19 cellular contexts compared by ENCODE assay signal in the genomic region with DNA sequence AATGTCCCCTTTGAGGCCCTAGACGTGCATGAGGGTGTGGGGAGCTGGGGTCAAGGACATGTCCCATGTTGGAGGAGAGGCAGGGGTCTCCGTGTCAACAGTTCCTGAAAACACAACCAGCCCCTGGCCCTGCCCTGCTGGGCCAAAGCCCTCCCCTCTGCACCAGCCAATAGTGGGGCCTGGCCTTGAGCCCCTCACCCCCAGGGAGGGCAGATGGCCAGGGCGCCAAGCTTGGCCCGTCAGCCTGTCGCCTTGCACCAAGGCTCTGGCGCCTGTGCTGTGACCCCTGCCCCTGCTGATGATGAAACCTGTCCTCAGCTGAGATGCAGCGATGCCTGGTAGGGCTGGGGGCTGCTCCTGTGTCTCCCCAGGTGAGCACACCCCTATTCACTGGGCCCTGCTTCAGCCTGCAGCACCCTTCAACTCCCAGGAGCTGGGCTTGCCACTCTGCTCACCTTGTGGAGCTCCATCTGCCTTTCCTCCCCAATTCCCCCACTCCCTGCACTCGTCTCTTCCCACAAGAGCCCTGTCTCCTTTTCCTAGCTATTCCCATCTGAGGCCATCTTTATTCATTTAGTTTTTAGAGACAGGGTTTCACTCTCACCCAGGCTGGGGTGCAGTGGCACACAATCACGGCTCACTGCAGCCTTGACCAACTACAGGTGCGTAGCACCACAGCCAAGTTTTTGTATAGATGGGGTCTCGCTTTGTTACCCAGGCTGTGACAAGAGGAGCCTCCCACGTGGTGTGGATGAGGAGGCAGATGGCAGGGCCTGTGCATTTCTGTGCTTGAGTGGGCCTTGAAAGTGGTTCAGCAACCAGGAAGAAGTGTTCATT. TPM values are rescaled to one million over a fixed set of nuclear protein-coding genes. Genes with fewer than 3 reads are reported as not detected.
A peak's percentile ranks its signal among the peaks of the same experiment; 100 is the strongest.
DNase-seq lines count a peak whose midpoint lies in the region; ATAC-seq and TF ChIP-seq lines count a peak whose summit lies in the region.
"Had no signal": no experiment of that assay in that cellular context is flagged by ENCODE, and none has a peak within 500 bp of the region (broad histone marks: within the 10 kb centered on the region; RNA-seq: fewer than 3 reads in every experiment).

No MANE protein-coding gene starts in this region.

- H3K36me3 ChIP-seq in endodermal cell (ENCODE audit: control insufficient read depth, insufficient read depth, low read length): peaks cover 16% of the 10 kb centered on the region
- peaks cover 16 to 40% of the 10 kb centered on the region in 2 donors for H3K36me3 ChIP-seq in neuronal stem cell (replicated peaks in 1 of 2; ENCODE audit: control insufficient read depth in 2 of 2, insufficient read depth in 2 of 2, low read length in 2 of 2)

- H2AK5ac ChIP-seq in H9 (ENCODE audit: insufficient read length, low read length): no peak overlapping the region
- H2AK5ac ChIP-seq in neuronal stem cell (ENCODE audit: low read depth, low read length): no peak overlapping the region

- no peak overlapping the region for H4K91ac ChIP-seq in H9 (ENCODE audit: insufficient read length, low read depth, low read length)
- H4K91ac ChIP-seq in neuronal stem cell (ENCODE audit: low read depth, low read length, poor library complexity): no peak overlapping the region

- H3K4me3 ChIP-seq in endodermal cell (ENCODE audit: low read length) (no peak overlapping the region), neuronal stem cell (ENCODE audit: low read length in 2 of 2) (no peak overlapping the region)
- H3K4me3 ChIP-seq: upper lobe of right lung had no signal

- H2BK120ac ChIP-seq in H9 (ENCODE audit: low read depth, low read length, poor library complexity, severe bottlenecking) (no peak overlapping the region), neuronal stem cell (ENCODE audit: low read depth, low read length) (no peak overlapping the region)

- no peak overlapping the region for H4K8ac ChIP-seq in H9 (replicated peaks; ENCODE audit: insufficient read length, low read depth, low read length)
- no peak overlapping the region for H4K8ac ChIP-seq in neuronal stem cell (ENCODE audit: low read depth, low read length)

- no peak overlapping the region for H2AFZ ChIP-seq in H9 (ENCODE audit: low read length)
- no peak overlapping the region for H2AFZ ChIP-seq in neuronal stem cell (ENCODE audit: low read length)

- no peak overlapping the region for H4K5ac ChIP-seq in H9 (ENCODE audit: insufficient read length, low read depth, low read length)

- no peak for TF ChIP-seq CTCF in H9 (conservative IDR thresholded peaks at IDR 0.05)
- TF ChIP-seq CTCF in endodermal cell (conservative IDR thresholded peaks at IDR 0.05): no peak
- TF ChIP-seq CTCF in omental fat pad (IDR thresholded peaks at IDR 0.05): no peak

- H2BK20ac ChIP-seq in H9 (ENCODE audit: low read depth, low read length, poor library complexity, severe bottlenecking): no peak overlapping the region

- H3K36me3 Mint-ChIP-seq in H9 (ENCODE audit: insufficient read depth in 1 of 3, low read depth in 3 of 3) (peaks cover 6 to 34% (median 30%) of the 10 kb centered on the region in 3 experiments; a peak in 6 of 7 replicates), endodermal cell (ENCODE audit: low read depth) (peaks cover 21% of the 10 kb centered on the region)

- H3K23ac ChIP-seq in H9 (ENCODE audit: insufficient read length, low read depth, low read length) (no peak overlapping the region), neuronal stem cell (ENCODE audit: low read depth, low read length, poor library complexity) (peak overlapping the region; percentile 2)

- no peaks in the 10 kb centered on the region for H3K9me3 ChIP-seq in H9 (ENCODE audit: control insufficient read depth, low read depth, low read length)
- H3K9me3 ChIP-seq in endodermal cell (ENCODE audit: control insufficient read depth, low read length): no peaks in the 10 kb centered on the region
- peaks cover 0 to 3% of the 10 kb centered on the region in 2 donors for H3K9me3 ChIP-seq in neuronal stem cell (replicated peaks in 1 of 2; ENCODE audit: control insufficient read depth in 2 of 2, insufficient read depth in 1 of 2, low read depth in 1 of 2, low read length in 2 of 2)
- H3K9me3 ChIP-seq: SK-N-SH, upper lobe of right lung had no signal

- H3K4ac ChIP-seq in H9 (ENCODE audit: low read depth, low read length): no peak overlapping the region
- no peak overlapping the region for H3K4ac ChIP-seq in neuronal stem cell (ENCODE audit: low read length)

- H3K4me1 ChIP-seq in H9 (ENCODE audit: insufficient read depth, low read length): no peaks in the 10 kb centered on the region; the same call in 1 of the 2 replicates
- H3K4me1 ChIP-seq in endodermal cell (ENCODE audit: control insufficient read depth, insufficient read depth, low read length): no peaks in the 10 kb centered on the region
- peaks cover 0 to 8% of the 10 kb centered on the region in 2 donors for H3K4me1 ChIP-seq in neuronal stem cell (ENCODE audit: control insufficient read depth in 2 of 2, insufficient read depth in 1 of 2, low read depth in 1 of 2, low read length in 2 of 2)
- H3K4me1 ChIP-seq: upper lobe of right lung had no signal

- H3K79me2 ChIP-seq in H9 (ENCODE audit: insufficient read depth, low read length): no peaks in the 10 kb centered on the region

- no peaks in the 10 kb centered on the region for H3K27me3 ChIP-seq in H9 (ENCODE audit: insufficient read depth, low read length)
- H3K27me3 ChIP-seq in endodermal cell (ENCODE audit: control insufficient read depth, insufficient read depth, low read length, poor library complexity, severe bottlenecking): no peaks in the 10 kb centered on the region
- peaks cover 0 to 4% (median 2%) of the 10 kb centered on the region in 3 experiments for H3K27me3 ChIP-seq in neuronal stem cell (ENCODE audit: control insufficient read depth in 3 of 3, insufficient read depth in 3 of 3, low read depth in 1 of 3, low read length in 3 of 3)
- H3K27me3 ChIP-seq: upper lobe of right lung had no signal

- DNase-seq in DMS79 (lab: John Stamatoyannopoulos, UW) (peak; percentile 66), H9 (no peak), endodermal cell (no peak), neuronal stem cell (ENCODE audit: low spot score) (no peak), omental fat pad (ENCODE audit: low spot score) (no peak), foreskin melanocyte (no peak), NCI-H1436 treated with DMSO at 0.1 percent for 48 hours (lab: John Stamatoyannopoulos, UW) (no peak)
- DNase-seq: activated gamma-delta T cell treated with Interleukin-2 at 50 U/mL for 16 hours; GDM1; NCI-H1417; NCI-H510A treated with DMSO at 0.1 percent for 48 hours; PC-3; SK-N-SH; stimulated activated CD4-positive, alpha-beta T cell treated with anti-CD3 and anti-CD28 coated beads, Interleukin-1b, Interleukin-23, amount 100 ng/mL, for 48 hours; upper lobe of right lung had no signal

- H3K18ac ChIP-seq in H9 (ENCODE audit: insufficient read length, low read depth, low read length) (no peak overlapping the region), neuronal stem cell (ENCODE audit: low read length) (no peak overlapping the region)

- H3K79me1 ChIP-seq in H9 (ENCODE audit: insufficient read depth, low read depth, low read length, poor library complexity, severe bottlenecking): no peaks in the 10 kb centered on the region
- no peaks in the 10 kb centered on the region for H3K79me1 ChIP-seq in neuronal stem cell (ENCODE audit: low read depth, low read length)

- H3K9ac ChIP-seq in H9 (ENCODE audit: extremely low read depth, insufficient read length, low read length): no peak overlapping the region
- no peak overlapping the region for H3K9ac ChIP-seq in endodermal cell (ENCODE audit: extremely low read depth, low read length, poor library complexity, severe bottlenecking)
- H3K9ac ChIP-seq in neuronal stem cell (ENCODE audit: low read depth, low read length, poor library complexity): no peak overlapping the region
- H3K9ac ChIP-seq: KMS-11, SK-N-SH had no signal

- H3K4me3 Mint-ChIP-seq in H9 (no peak overlapping the region), endodermal cell (no peak overlapping the region)

- no peak overlapping the region for H2BK5ac ChIP-seq in H9 (ENCODE audit: insufficient read length, low read length)
- no peak overlapping the region for H2BK5ac ChIP-seq in neuronal stem cell (ENCODE audit: low read length)

- no peak overlapping the region for H3T11ph ChIP-seq in H9 (ENCODE audit: low read length)

- peaks cover 8 to 16% of the 10 kb centered on the region in 2 experiments for H3K4me1 Mint-ChIP-seq in H9
- H3K4me1 Mint-ChIP-seq in endodermal cell: peaks cover 5% of the 10 kb centered on the region

- no peaks in the 10 kb centered on the region for H3K9me3 Mint-ChIP-seq in H9
- no peaks in the 10 kb centered on the region for H3K9me3 Mint-ChIP-seq in endodermal cell

- H2BK15ac ChIP-seq in H9 (ENCODE audit: low read depth, low read length): no peak overlapping the region
- H2BK15ac ChIP-seq in neuronal stem cell (ENCODE audit: low read length): no peak overlapping the region

- no peak overlapping the region for H2BK12ac ChIP-seq in H9 (ENCODE audit: insufficient read length, low read depth, low read length)
- H2BK12ac ChIP-seq in neuronal stem cell (ENCODE audit: low read length): no peak overlapping the region

- H3K14ac ChIP-seq in H9 (ENCODE audit: insufficient read depth, low read length) (no peak overlapping the region), neuronal stem cell (ENCODE audit: low read length) (no peak overlapping the region)

- WGBS in H9 (ENCODE audit: extremely low coverage, insufficient read length, low lambda C conversion rate): no CpG with 5 or more reads among the region's 12 CpGs
- 89 to 93% methylated on average over 5 to 12 of the region's 12 CpGs for WGBS in endodermal cell (ENCODE audit: insufficient coverage in 1 of 2, insufficient read length in 1 of 2), 2 experiments
- no CpG with 5 or more reads among the region's 12 CpGs for WGBS in neuronal stem cell (ENCODE audit: extremely low coverage in 2 of 2, insufficient read length in 2 of 2, insufficient replicate concordance in 1 of 2), 2 donors

- ATAC-seq in HG03196 (IDR thresholded peaks at IDR 0.05; ENCODE audit: unreplicated experiment) (no peak), omental fat pad (ENCODE audit: low FRiP score) (no peak)
- ATAC-seq: upper lobe of right lung had no signal

- H3K4me2 ChIP-seq in H9 (ENCODE audit: insufficient read depth, insufficient read length, low read length): no peak overlapping the region
- no peak overlapping the region for H3K4me2 ChIP-seq in neuronal stem cell (ENCODE audit: insufficient read depth, low read length, poor library complexity, severe bottlenecking)
- H3K4me2 ChIP-seq: KMS-11, SK-N-SH had no signal

- no peak overlapping the region for H3K56ac ChIP-seq in H9 (ENCODE audit: insufficient read length, low read depth, low read length)

- H3K27ac ChIP-seq in H9 (ENCODE audit: insufficient read length, low read depth, low read length): no peak overlapping the region
- H3K27ac ChIP-seq in endodermal cell (ENCODE audit: low read depth, low read length): peak overlapping the region; percentile 57
- no peak overlapping the region for H3K27ac ChIP-seq in neuronal stem cell (replicated peaks; ENCODE audit: low read length)
- H3K27ac ChIP-seq: KMS-11, upper lobe of right lung had no signal

- peaks cover 20% of the 10 kb centered on the region for H3K27me3 Mint-ChIP-seq in H9 (ENCODE audit: low read depth)
- H3K27me3 Mint-ChIP-seq in endodermal cell (ENCODE audit: insufficient read depth): peaks cover 15% of the 10 kb centered on the region

- H3K23me2 ChIP-seq in H9 (ENCODE audit: insufficient read length, low read depth, low read length, poor library complexity, severe bottlenecking): peaks cover 6% of the 10 kb centered on the region

- peak overlapping the region in 2 of 3 experiments; percentile 23 to 88; a peak in 2 of 7 replicates for H3K27ac Mint-ChIP-seq in H9
- H3K27ac Mint-ChIP-seq in endodermal cell: peak overlapping the region; percentile 27

- H4K20me1 ChIP-seq in H9 (ENCODE audit: control insufficient read depth, insufficient read depth, insufficient read length): no peaks in the 10 kb centered on the region

RNA-seq across cellular contexts. Expression of gene HAMP, which starts 2.1 kb away (rescaled TPM):
- total RNA-seq in H9 (2021) (0.52 and 0.83 TPM in 2 replicates), endodermal cell (1 to 10 TPM in 1 of 2 donors, under 1 TPM in 1; 0.35 to 1.3 TPM), omental fat pad (1 to 10 TPM in 1 of 4 donors, not detected in 3; 1.3 TPM)
- polyA plus RNA-seq in endodermal cell (2013, experiment 1 of 2): 0.25 TPM
- polyA plus RNA-seq in endodermal cell (2013, experiment 2 of 2): 0.25 TPM
- not detected for polyA plus RNA-seq in neuronal stem cell (2013, experiment 1 of 2)
- 0.01 TPM for polyA plus RNA-seq in neuronal stem cell (2013, experiment 2 of 2)
- total RNA-seq: bronchial epithelial cell, PC-3 had no signal
- polyA plus RNA-seq: SK-N-SH had no signal

RNA-seq across cellular contexts. Expression of gene USF2, which starts 11.4 kb away (rescaled TPM):
- total RNA-seq in H9 (2021) (113 and 123 TPM in 2 replicates), endodermal cell (100 to 1,000 TPM; 111 to 121 TPM), omental fat pad (100 to 1,000 TPM in 2 of 4 donors, 10 to 100 TPM in 2; 67.0 to 106 (median 92.0) TPM)
- polyA plus RNA-seq in endodermal cell (2013, experiment 1 of 2): 120 TPM
- 121 TPM for polyA plus RNA-seq in endodermal cell (2013, experiment 2 of 2)
- 132 TPM for polyA plus RNA-seq in neuronal stem cell (2013, experiment 1 of 2)
- polyA plus RNA-seq in neuronal stem cell (2013, experiment 2 of 2): 132 TPM

RNA-seq across cellular contexts. Expression of gene MAG, which starts 11.8 kb away (rescaled TPM):
- total RNA-seq in H9 (2021): 0.13 TPM in 1 of 2 replicates, not detected in the other
- not detected for total RNA-seq in endodermal cell
- not detected for polyA plus RNA-seq in endodermal cell (2013, experiment 1 of 2)
- not detected for polyA plus RNA-seq in endodermal cell (2013, experiment 2 of 2)
- not detected for polyA plus RNA-seq in neuronal stem cell (2013, experiment 1 of 2)
- not detected for polyA plus RNA-seq in neuronal stem cell (2013, experiment 2 of 2)
- total RNA-seq in omental fat pad: not detected
- total RNA-seq: bronchial epithelial cell, PC-3, pulmonary artery endothelial cell, upper lobe of right lung had no signal
- polyA plus RNA-seq: SK-N-SH had no signal

RNA-seq across cellular contexts. Expression of gene LSR, which starts 31.4 kb away (rescaled TPM):
- 151 and 152 TPM in 2 replicates for total RNA-seq in H9 (2021)
- 100 to 1,000 TPM; 112 to 170 TPM for total RNA-seq in endodermal cell
- 51.6 TPM for polyA plus RNA-seq in endodermal cell (2013, experiment 1 of 2)
- 36.3 TPM for polyA plus RNA-seq in endodermal cell (2013, experiment 2 of 2)
- 36.5 TPM for polyA plus RNA-seq in neuronal stem cell (2013, experiment 1 of 2)
- 37.1 TPM for polyA plus RNA-seq in neuronal stem cell (2013, experiment 2 of 2)
- total RNA-seq in omental fat pad: 10 to 100 TPM; 10.4 to 30.9 (median 17.9) TPM

RNA-seq across cellular contexts. Expression of gene CD22, which starts 48.8 kb away (rescaled TPM):
- total RNA-seq in H9 (2021) (not detected in 2 replicates), endodermal cell (not detected), omental fat pad (1 to 10 TPM; 1.3 to 5.8 (median 2.7) TPM)
- polyA plus RNA-seq in endodermal cell (2013, experiment 1 of 2): not detected
- polyA plus RNA-seq in endodermal cell (2013, experiment 2 of 2): not detected
- not detected for polyA plus RNA-seq in neuronal stem cell (2013, experiment 1 of 2)
- polyA plus RNA-seq in neuronal stem cell (2013, experiment 2 of 2): 0.04 TPM
- total RNA-seq: pulmonary artery endothelial cell had no signal
